29 cellular contexts compared by ENCODE assay signal in the genomic region with DNA sequence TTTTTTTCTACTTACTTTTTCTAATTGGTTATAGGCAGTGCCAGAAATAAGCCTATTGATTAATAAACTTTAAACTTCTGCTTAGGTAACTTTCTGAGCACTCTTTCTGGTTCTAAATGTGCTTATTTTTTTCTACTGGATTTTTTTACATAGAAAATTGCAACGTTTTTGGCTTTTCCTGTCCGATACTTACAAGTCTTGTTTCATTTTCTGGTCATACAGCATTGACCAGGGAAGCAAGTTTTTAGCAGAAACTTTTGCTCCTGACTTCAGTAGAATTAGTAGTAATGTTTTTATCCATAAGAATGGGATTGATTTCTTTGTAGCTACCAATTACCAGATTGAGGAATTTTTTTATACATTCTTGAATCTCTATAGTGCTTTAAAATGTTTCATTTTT. TPM values are rescaled to one million over a fixed set of nuclear protein-coding genes. Genes with fewer than 3 reads are reported as not detected.
"Had no signal": no experiment of that assay in that cellular context is flagged by ENCODE, and none has a peak within 500 bp of the region (broad histone marks: within the 10 kb centered on the region; RNA-seq: fewer than 3 reads in every experiment).

No MANE protein-coding gene starts in this region.

- H3K9me2 ChIP-seq: SK-N-SH had no signal

- H3K4me2 ChIP-seq: SK-N-SH had no signal

- H3K36me3 ChIP-seq: brain microvascular endothelial cell, SJCRH30 had no signal

- H3K4me1 ChIP-seq: SJCRH30 had no signal

- H3K9ac ChIP-seq: SK-N-SH had no signal

- H3K27me3 ChIP-seq: brain microvascular endothelial cell, SJCRH30 had no signal

- DNase-seq: activated CD4-positive, alpha-beta T cell treated with anti-CD3 and anti-CD28 coated beads, Interleukin-2, amount 10 ng/mL, durations not matched to agents 24 days and 14 days; activated CD4-positive, alpha-beta T cell treated with anti-CD3 and anti-CD28 coated beads, Interleukin-2, amount 50 U/mL, for 4 hours; activated CD8-positive, alpha-beta T cell treated with anti-CD3 and anti-CD28 coated beads for 36 hours; activated effector memory CD4-positive, alpha-beta T cell treated with anti-CD3 and anti-CD28 coated beads, Interleukin-2, amount 50 U/mL, for 16 hours; activated naive CD4-positive, alpha-beta T cell; activated naive CD4-positive, alpha-beta T cell treated with anti-CD3 and anti-CD28 coated beads, Interleukin-2, amount 50 U/mL, for 16 hours; activated naive CD8-positive, alpha-beta T cell treated with anti-CD3 and anti-CD28 coated beads for 36 hours; activated T-cell treated with anti-CD3 and anti-CD28 coated beads, Interleukin-2, amount 50 U/mL, for 1 hour; activated T-cell treated with anti-CD3 and anti-CD28 coated beads, Interleukin-2, amount 50 U/mL, for 72 hours; amniotic stem cell; aorta; brain microvascular endothelial cell; central memory CD4-positive, alpha-beta T cell; NCI-H1105; NCI-H1417 treated with DMSO at 0.1 percent for 48 hours; NCI-H187 treated with DMSO at 0.1 percent for 48 hours; NCI-H2081; NCI-H2171 treated with DMSO at 0.1 percent for 48 hours; NCI-H2227 treated with DMSO at 0.1 percent for 48 hours; NCI-H446; NCI-H510A treated with DMSO at 0.1 percent for 48 hours; NCI-H526 treated with DMSO at 0.1 percent for 48 hours; NCI-H774; SHP77; SJCRH30; SK-N-SH had no signal

- H3K9me3 ChIP-seq: SJCRH30, SK-N-SH had no signal

- H3K27ac ChIP-seq: brain microvascular endothelial cell, SJCRH30 had no signal

- FAIRE-seq: TTC549 had no signal

- H3K4me3 ChIP-seq: SJCRH30 had no signal

RNA-seq across cellular contexts. Expression of a gene that starts 36.9 kb away (rescaled TPM):
- total RNA-seq: activated CD4-positive, alpha-beta T cell treated with anti-CD3 and anti-CD28 coated beads, Interleukin-2, amount 10 ng/mL, durations not matched to agents 24 days and 14 days; activated CD8-positive, alpha-beta memory T cell treated with anti-CD3 and anti-CD28 coated beads for 36 hours; activated CD8-positive, alpha-beta T cell treated with anti-CD3 and anti-CD28 coated beads for 36 hours; activated naive CD8-positive, alpha-beta T cell treated with anti-CD3 and anti-CD28 coated beads for 36 hours; activated T-cell treated with anti-CD3 and anti-CD28 coated beads, Interleukin-2, amount 50 U/mL, for 72 hours; activated T-helper 17 cell treated with anti-CD3 and anti-CD28 coated beads, Interleukin-2, amount 50 U/mL, for 72 hours; SJCRH30 had no signal
